Comparison of ENCODE assay signal across 33 cellular contexts in genomic region chr16:8492690-8493089, GRCh38.
A peak's percentile ranks its signal among the peaks of the same experiment; 100 is the strongest.
DNase-seq lines count a peak whose midpoint lies in the region; ATAC-seq, FAIRE-seq and TF ChIP-seq lines count a peak whose summit lies in the region.
"Had no signal": no experiment of that assay in that cellular context is flagged by ENCODE, and none has a peak within 500 bp of the region (broad histone marks: within the 10 kb centered on the region; RNA-seq: fewer than 3 reads in every experiment).

No MANE protein-coding gene starts in this region.

- ATAC-seq in HepG2 (no peak), right lobe of liver (no peak), HG03460 (IDR thresholded peaks at IDR 0.05; ENCODE audit: unreplicated experiment) (no peak)
- ATAC-seq: A549; CD8-positive, alpha-beta T cell had no signal

- in situ Hi-C loops in HepG2 (cut with HindIII; ENCODE audit: extremely low pct_ligation_motif_present, low pct_unique_long_range_greater_than_20kb), result no loop called here

- FAIRE-seq in HepG2 (lab: Jason Lieb, UNC) (no peak), urothelium cell line (lab: Jason Lieb, UNC) (peak; percentile 50)
- FAIRE-seq: A204.1, A549, D721Med had no signal

- TF ChIP-seq CTCF in HepG2 (CRISPR knock-in tag; IDR thresholded peaks at IDR 0.05) (no peak), right lobe of liver (IDR thresholded peaks at IDR 0.05) (no peak), neural cell (IDR thresholded peaks at IDR 0.05; ENCODE audit: poor library complexity, severe bottlenecking) (no peak)

- TF ChIP-seq RAD21 in HepG2 (CRISPR knock-in tag; IDR thresholded peaks at IDR 0.05) (no peak), neural cell (conservative IDR thresholded peaks at IDR 0.05) (no peak)

- DNase-seq in HepG2 (ENCODE audit: low spot score) (no peak), right lobe of liver (no peak), urothelium cell line (ENCODE audit: low spot score) (no peak), DMS114 treated with DMSO at 0.1 percent for 48 hours (lab: John Stamatoyannopoulos, UW; ENCODE audit: unreplicated experiment) (no peak)
- DNase-seq: 8988T; ACHN; AML-193; BE2C; C1 segment of cervical spinal cord; Caco-2; Calu3; CD4-positive, alpha-beta memory T cell; CD4-positive, alpha-beta T cell; CD4-positive, CD25-positive, alpha-beta regulatory T cell; CD8-positive, alpha-beta memory T cell; CD8-positive, alpha-beta T cell; COR-L47; DMS 273 treated with DMSO at 0.1 percent for 48 hours; DMS153; DMS53; DMS79; DMS79 treated with DMSO at 0.1 percent for 48 hours; DND-41; EL had no signal

- TF ChIP-seq POLR2A in HepG2 (IDR thresholded peaks at IDR 0.05; ENCODE audit: insufficient read depth in 1 of 2, low read depth in 2 of 2, low read length in 2 of 2) (no peak), right lobe of liver (IDR thresholded peaks at IDR 0.05) (no peak)

- TF ChIP-seq EP300 in HepG2 (IDR thresholded peaks at IDR 0.05; ENCODE audit: low read depth in 2 of 2, low read length in 2 of 2), result no peak
- no peak for TF ChIP-seq EP300 in HepG2 (CRISPR knock-in tag; IDR thresholded peaks at IDR 0.05; ENCODE audit: borderline replicate concordance)
- TF ChIP-seq EP300 in neural cell (conservative IDR thresholded peaks at IDR 0.05; ENCODE audit: poor library complexity, severe bottlenecking), result peak; percentile 50

- H4K20me1 ChIP-seq in HepG2 (ENCODE audit: insufficient read depth, low read length) (no peaks in the 10 kb centered on the region), neural cell (ENCODE audit: insufficient read depth) (no peaks in the 10 kb centered on the region)
- H4K20me1 ChIP-seq: BLaER1; BLaER1 treated with 17β-estradiol and CSF1 and Interleukin-3, amounts not matched to agents 10 nM and 100 nM had no signal

- intact Hi-C loops in HepG2 (cut with micrococcal nuclease; ENCODE audit: unreplicated experiment), result no loop called here
- intact Hi-C loops in right lobe of liver (cut with DNase I), result no loop called here

- no peaks in the 10 kb centered on the region for H3F3A ChIP-seq in neural cell (ENCODE audit: insufficient read depth, low read length, poor library complexity, severe bottlenecking)

- H3K27me3 ChIP-seq in HepG2 (ENCODE audit: control insufficient read depth in 1 of 2, insufficient read depth in 2 of 2, low read length in 2 of 2) (peaks cover 3 to 42% of the 10 kb centered on the region in 2 experiments; a peak in 4 of 5 replicates), right lobe of liver (no peaks in the 10 kb centered on the region), neural cell (ENCODE audit: insufficient read depth, low read depth, low read length) (no peaks in the 10 kb centered on the region)
- H3K27me3 ChIP-seq: BE2C; BLaER1; BLaER1 treated with 17β-estradiol and CSF1 and Interleukin-3, amounts not matched to agents 10 nM and 100 nM had no signal

- no peaks in the 10 kb centered on the region for H3K36me3 ChIP-seq in HepG2 (replicated peaks in 1 of 2; ENCODE audit: control insufficient read depth in 1 of 2, insufficient read depth in 2 of 2, low read length in 2 of 2)
- no peaks in the 10 kb centered on the region for H3K36me3 ChIP-seq in right lobe of liver
- H3K36me3 ChIP-seq in neural cell (ENCODE audit: insufficient read depth, low read length), result no peaks in the 10 kb centered on the region
- H3K36me3 ChIP-seq: BE2C; BLaER1; BLaER1 treated with 17β-estradiol and CSF1 and Interleukin-3, amounts not matched to agents 10 nM and 100 nM had no signal

- H2AFZ ChIP-seq in HepG2 (ENCODE audit: low read length), result no peak overlapping the region
- H2AFZ ChIP-seq in neural cell (ENCODE audit: low read depth, low read length), result no peak overlapping the region

- BruUV-seq in HepG2 (replicated peaks; lab: Mats Ljungman, UMichigan), result no TSS peak

- POLR2A ChIA-PET in HepG2 (lab: Yijun Ruan, JAX), result no interaction called here

- no peaks in the 10 kb centered on the region for H3K9me3 ChIP-seq in HepG2 (ENCODE audit: low read length)
- H3K9me3 ChIP-seq in right lobe of liver, result no peaks in the 10 kb centered on the region
- H3K9me3 ChIP-seq in neural cell (ENCODE audit: low read length), result no peaks in the 10 kb centered on the region
- H3K9me3 ChIP-seq: A549; BE2C; BLaER1; BLaER1 treated with 17β-estradiol and CSF1 and Interleukin-3, amounts not matched to agents 10 nM and 100 nM; Caco-2 had no signal

- CTCF ChIA-PET in HepG2 (lab: Yijun Ruan, JAX; ENCODE audit: low intra/inter-chr PET ratio, low total read pairs), result no interaction called here

- H3K4me2 ChIP-seq in HepG2 (ENCODE audit: low read depth, low read length) (no peak overlapping the region), neural cell (ENCODE audit: low read length) (no peak overlapping the region)
- H3K4me2 ChIP-seq: A549; BLaER1; BLaER1 treated with 17β-estradiol and CSF1 and Interleukin-3, amounts not matched to agents 10 nM and 100 nM had no signal

- no peak overlapping the region for H3K9ac ChIP-seq in HepG2 (ENCODE audit: insufficient read depth, low read depth, low read length)
- no peak overlapping the region for H3K9ac ChIP-seq in neural cell (ENCODE audit: low read length)
- H3K9ac ChIP-seq: BLaER1; BLaER1 treated with 17β-estradiol and CSF1 and Interleukin-3, amounts not matched to agents 10 nM and 100 nM had no signal

- H3K4me1 ChIP-seq in HepG2 (ENCODE audit: insufficient read depth, low read length) (no peaks in the 10 kb centered on the region), right lobe of liver (no peaks in the 10 kb centered on the region)
- H3K4me1 ChIP-seq: A549; BE2C; BLaER1; BLaER1 treated with 17β-estradiol and CSF1 and Interleukin-3, amounts not matched to agents 10 nM and 100 nM; Caco-2 had no signal

- no peaks in the 10 kb centered on the region for H3K9me2 ChIP-seq in neural cell (ENCODE audit: insufficient read depth, low read length)

- no peaks in the 10 kb centered on the region for H3K79me2 ChIP-seq in HepG2 (ENCODE audit: insufficient read depth, low read length)
- H3K79me2 ChIP-seq in neural cell (replicated peaks; ENCODE audit: insufficient read depth, low read length), result no peaks in the 10 kb centered on the region

- H3K27ac ChIP-seq in HepG2 (ENCODE audit: extremely low read length, insufficient read depth, low read length) (no peak overlapping the region), right lobe of liver (no peak overlapping the region), neural cell (ENCODE audit: low read length) (no peak overlapping the region)
- H3K27ac ChIP-seq: 22Rv1; A549; BLaER1; BLaER1 treated with 17β-estradiol and CSF1 and Interleukin-3, amounts not matched to agents 10 nM and 100 nM; C4-2B had no signal

- H3K4me3 ChIP-seq in HepG2 (replicated peaks in 1 of 3; ENCODE audit: insufficient read depth in 1 of 3, low read depth in 2 of 3, low read length in 3 of 3) (no peak overlapping the region), right lobe of liver (no peak overlapping the region), neural cell (ENCODE audit: low read length) (no peak overlapping the region)
- H3K4me3 ChIP-seq: A549; BLaER1; BLaER1 treated with 17β-estradiol and CSF1 and Interleukin-3, amounts not matched to agents 10 nM and 100 nM had no signal

TF ChIP-seq in HepG2, 621 proteins besides CTCF, POLR2A, EP300 and RAD21:
- TF ChIP-seq ZNF569 (CRISPR knock-in tag; IDR thresholded peaks at IDR 0.05; ENCODE audit: borderline replicate concordance) (no peak), ZNF12 (CRISPR knock-in tag; IDR thresholded peaks at IDR 0.05) (no peak), ZNF451 (CRISPR knock-in tag; IDR thresholded peaks at IDR 0.05) (no peak), MAFF (IDR thresholded peaks at IDR 0.05; ENCODE audit: low read depth, low read length) (no peak), CREB1 (IDR thresholded peaks at IDR 0.05) (peak; percentile 61), CREB1 (CRISPR knock-in tag; IDR thresholded peaks at IDR 0.05) (no peak), HNRNPK (IDR thresholded peaks at IDR 0.05; ENCODE audit: low read depth, low read length, poor library complexity, severe bottlenecking) (peak; percentile 39), NFIB (CRISPR knock-in tag; IDR thresholded peaks at IDR 0.05; ENCODE audit: borderline replicate concordance) (no peak), ZBTB2 (CRISPR knock-in tag; IDR thresholded peaks at IDR 0.05; ENCODE audit: low read depth) (no peak)
TF ChIP-seq in HepG2: peak in this region for 2.

TF ChIP-seq in neural cell, 6 proteins besides CTCF, POLR2A, EP300 and RAD21:
- TF ChIP-seq TAF1 (IDR thresholded peaks at IDR 0.05; ENCODE audit: low read depth), result no peak
- no peak for TF ChIP-seq EZH2 (IDR thresholded peaks at IDR 0.05; ENCODE audit: borderline replicate concordance, insufficient read depth, low read length, poor library complexity, severe bottlenecking)
- no peak for TF ChIP-seq SMC3 (conservative IDR thresholded peaks at IDR 0.05; ENCODE audit: poor library complexity)
- TF ChIP-seq MXI1 (conservative IDR thresholded peaks at IDR 0.05; ENCODE audit: poor library complexity, severe bottlenecking), result no peak
- TF ChIP-seq, protein P1, sequence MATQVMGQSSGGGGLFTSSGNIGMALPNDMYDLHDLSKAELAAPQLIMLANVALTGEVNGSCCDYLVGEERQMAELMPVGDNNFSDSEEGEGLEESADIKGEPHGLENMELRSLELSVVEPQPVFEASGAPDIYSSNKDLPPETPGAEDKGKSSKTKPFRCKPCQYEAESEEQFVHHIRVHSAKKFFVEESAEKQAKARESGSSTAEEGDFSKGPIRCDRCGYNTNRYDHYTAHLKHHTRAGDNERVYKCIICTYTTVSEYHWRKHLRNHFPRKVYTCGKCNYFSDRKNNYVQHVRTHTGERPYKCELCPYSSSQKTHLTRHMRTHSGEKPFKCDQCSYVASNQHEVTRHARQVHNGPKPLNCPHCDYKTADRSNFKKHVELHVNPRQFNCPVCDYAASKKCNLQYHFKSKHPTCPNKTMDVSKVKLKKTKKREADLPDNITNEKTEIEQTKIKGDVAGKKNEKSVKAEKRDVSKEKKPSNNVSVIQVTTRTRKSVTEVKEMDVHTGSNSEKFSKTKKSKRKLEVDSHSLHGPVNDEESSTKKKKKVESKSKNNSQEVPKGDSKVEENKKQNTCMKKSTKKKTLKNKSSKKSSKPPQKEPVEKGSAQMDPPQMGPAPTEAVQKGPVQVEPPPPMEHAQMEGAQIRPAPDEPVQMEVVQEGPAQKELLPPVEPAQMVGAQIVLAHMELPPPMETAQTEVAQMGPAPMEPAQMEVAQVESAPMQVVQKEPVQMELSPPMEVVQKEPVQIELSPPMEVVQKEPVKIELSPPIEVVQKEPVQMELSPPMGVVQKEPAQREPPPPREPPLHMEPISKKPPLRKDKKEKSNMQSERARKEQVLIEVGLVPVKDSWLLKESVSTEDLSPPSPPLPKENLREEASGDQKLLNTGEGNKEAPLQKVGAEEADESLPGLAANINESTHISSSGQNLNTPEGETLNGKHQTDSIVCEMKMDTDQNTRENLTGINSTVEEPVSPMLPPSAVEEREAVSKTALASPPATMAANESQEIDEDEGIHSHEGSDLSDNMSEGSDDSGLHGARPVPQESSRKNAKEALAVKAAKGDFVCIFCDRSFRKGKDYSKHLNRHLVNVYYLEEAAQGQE (IDR thresholded peaks at IDR 0.05; ENCODE audit: borderline replicate concordance), result no peak
- peak; percentile 68 for TF ChIP-seq POLR2AphosphoS5 (IDR thresholded peaks at IDR 0.05)
